1 cellular context compared by ENCODE assay signal in genomic region chr4:26326791-26327190, GRCh38.
TF ChIP-seq lines count a peak whose summit lies in the region.

No MANE protein-coding gene starts in this region.

TF ChIP-seq in WTC11, 78 proteins besides CTCF, POLR2A, EP300 and RAD21 (continued from another document):
- TF ChIP-seq CDX4 (CRISPR knock-in tag; IDR thresholded peaks at IDR 0.05; ENCODE audit: borderline replicate concordance) (no peak), NR2C2 (CRISPR knock-in tag; IDR thresholded peaks at IDR 0.05) (no peak), PRRX2 (CRISPR knock-in tag; IDR thresholded peaks at IDR 0.05) (no peak), ZNF138 (CRISPR knock-in tag; conservative IDR thresholded peaks at IDR 0.05) (no peak)
